Comparison of ENCODE assay signal across 8 cellular contexts in the genomic region with DNA sequence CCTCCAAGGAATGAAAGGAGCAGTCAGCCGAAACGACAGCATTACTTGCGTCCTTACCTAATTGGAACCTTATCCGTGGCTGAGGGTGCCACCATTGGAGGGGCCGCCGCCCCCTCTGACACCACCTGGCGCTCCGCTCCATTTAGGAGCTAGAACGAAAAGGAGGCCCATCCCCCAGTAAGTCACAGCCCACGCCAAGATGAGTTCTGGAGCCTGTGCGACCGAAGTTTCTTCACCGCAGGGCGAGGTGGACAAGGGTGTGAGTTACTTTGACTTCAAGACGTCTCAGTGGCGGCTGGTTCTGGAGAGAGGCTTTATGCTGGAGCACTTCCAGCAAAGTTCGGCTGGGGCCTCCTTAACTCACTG. TPM values are rescaled to one million over a fixed set of nuclear protein-coding genes. Genes with fewer than 3 reads are reported as not detected.
A peak's percentile ranks its signal among the peaks of the same experiment; 100 is the strongest.
DNase-seq lines count a peak whose midpoint lies in the region; ATAC-seq and TF ChIP-seq lines count a peak whose summit lies in the region.

No MANE protein-coding gene starts in this region.

- peak overlapping the region; percentile 54 to 100 (median 90) for H3K4me3 ChIP-seq in heart left ventricle

- H3K27ac Mint-ChIP-seq in activated naive CD8-positive, alpha-beta T cell treated with anti-CD3 and anti-CD28 coated beads for 36 hours: peak overlapping the region; percentile 100
- peak overlapping the region; percentile 98 for H3K27ac Mint-ChIP-seq in progenitor cell of endocrine pancreas

- H3K4me3 Mint-ChIP-seq in activated naive CD8-positive, alpha-beta T cell treated with anti-CD3 and anti-CD28 coated beads for 36 hours: peak overlapping the region; percentile 98
- H3K4me3 Mint-ChIP-seq in progenitor cell of endocrine pancreas (ENCODE audit: low read depth): peak overlapping the region; percentile 93

- H3K27ac ChIP-seq in heart left ventricle: peak overlapping the region; percentile 88 to 100 (median 98)

- WGBS in heart left ventricle, 4 donors: 1 to 5% (median 2%) methylated on average over 16 to 17 of the region's 17 CpGs

- intact Hi-C loops in heart left ventricle (cut with DNase I): loop anchor here (1.0 to 10.0 kb wide), 16 partner anchors 50 to 213 kb away; a partner anchor contains a TSS

- peaks cover 56% of the 10 kb centered on the region for H3K4me1 Mint-ChIP-seq in activated naive CD8-positive, alpha-beta T cell treated with anti-CD3 and anti-CD28 coated beads for 36 hours
- H3K4me1 Mint-ChIP-seq in progenitor cell of endocrine pancreas (ENCODE audit: low read depth): peaks cover 29% of the 10 kb centered on the region

- H3K36me3 ChIP-seq in heart left ventricle: peaks cover 0 to 2% (median 0%) of the 10 kb centered on the region in 9 donors

- ATAC-seq in HG02870 (IDR thresholded peaks at IDR 0.05; ENCODE audit: unreplicated experiment) (peak; percentile 17), heart left ventricle (peak in 2 of 4 donors; percentile 1 to 13)

- no peaks in the 10 kb centered on the region for H3K9me3 ChIP-seq in heart left ventricle

- no peak for TF ChIP-seq CTCF in heart left ventricle (IDR thresholded peaks at IDR 0.05)
- TF ChIP-seq CTCF in progenitor cell of endocrine pancreas (IDR thresholded peaks at IDR 0.05; ENCODE audit: unreplicated experiment): no peak

- no peaks in the 10 kb centered on the region for H3K9me3 Mint-ChIP-seq in activated naive CD8-positive, alpha-beta T cell treated with anti-CD3 and anti-CD28 coated beads for 36 hours
- no peaks in the 10 kb centered on the region for H3K9me3 Mint-ChIP-seq in progenitor cell of endocrine pancreas (ENCODE audit: low read depth)

- H3K27me3 Mint-ChIP-seq in activated naive CD8-positive, alpha-beta T cell treated with anti-CD3 and anti-CD28 coated beads for 36 hours: no peaks in the 10 kb centered on the region
- no peaks in the 10 kb centered on the region for H3K27me3 Mint-ChIP-seq in progenitor cell of endocrine pancreas

- H3K27me3 ChIP-seq in heart left ventricle: no peaks in the 10 kb centered on the region

- H3K4me1 ChIP-seq in heart left ventricle: peaks cover 4 to 63% (median 43%) of the 10 kb centered on the region in 12 donors

- TF ChIP-seq POLR2A in heart left ventricle (IDR thresholded peaks at IDR 0.05): no peak

- H3K36me3 Mint-ChIP-seq in activated naive CD8-positive, alpha-beta T cell treated with anti-CD3 and anti-CD28 coated beads for 36 hours: peaks cover 38% of the 10 kb centered on the region
- no peaks in the 10 kb centered on the region for H3K36me3 Mint-ChIP-seq in progenitor cell of endocrine pancreas (ENCODE audit: insufficient read depth)

- DNase-seq in SIG-M5 treated with dmso at 0.1 percent for 504 hours (lab: John Stamatoyannopoulos, UW; ENCODE audit: unreplicated experiment) (peak; percentile 24), SIG-M5 (lab: John Stamatoyannopoulos, UW) (no peak), RPMI7951 (ENCODE audit: low read depth) (peak; percentile 47), heart left ventricle (peak; percentile 39 to 66 (median 51)), progenitor cell of endocrine pancreas (ENCODE audit: low spot score, unreplicated experiment) (no peak), GF-D8 (lab: John Stamatoyannopoulos, UW) (no peak)
- peak; percentile 74 for DNase-seq in activated naive CD8-positive, alpha-beta T cell treated with anti-CD3 and anti-CD28 coated beads for 36 hours

RNA-seq across cellular contexts. Expression of a gene that starts 0.7 kb away (rescaled TPM):
- 24.9 and 43.3 TPM in 2 replicates for total RNA-seq in RPMI7951 (2014; rRNA removed; shearing (Covaris generic))
- 10 to 100 TPM; 49.1 to 61.4 TPM for total RNA-seq in activated naive CD8-positive, alpha-beta T cell treated with anti-CD3 and anti-CD28 coated beads for 36 hours
- 10 to 100 TPM; 21.7 to 47.2 (median 28.7) TPM for total RNA-seq in heart left ventricle
- 10 to 100 TPM; 11.5 to 12.0 TPM for polyA plus RNA-seq in heart left ventricle
- 14.3 and 19.1 TPM in 2 replicates for total RNA-seq in progenitor cell of endocrine pancreas

Comparison
In these comparisons a context has a peak if more than half of its experiments do, and no peak if none do; other contexts are left out.
1. DNase-seq: peak in SIG-M5 treated with dmso at 0.1 percent for 504 hours (single experiment), RPMI7951 (single experiment), activated naive CD8-positive, alpha-beta T cell treated with anti-CD3 and anti-CD28 coated beads for 36 hours (single experiment) and heart left ventricle (5 of 5); none in SIG-M5 (single experiment), progenitor cell of endocrine pancreas (single experiment) and GF-D8 (single experiment).